ENCODE assay signal across 8 cellular contexts in the genomic region with DNA sequence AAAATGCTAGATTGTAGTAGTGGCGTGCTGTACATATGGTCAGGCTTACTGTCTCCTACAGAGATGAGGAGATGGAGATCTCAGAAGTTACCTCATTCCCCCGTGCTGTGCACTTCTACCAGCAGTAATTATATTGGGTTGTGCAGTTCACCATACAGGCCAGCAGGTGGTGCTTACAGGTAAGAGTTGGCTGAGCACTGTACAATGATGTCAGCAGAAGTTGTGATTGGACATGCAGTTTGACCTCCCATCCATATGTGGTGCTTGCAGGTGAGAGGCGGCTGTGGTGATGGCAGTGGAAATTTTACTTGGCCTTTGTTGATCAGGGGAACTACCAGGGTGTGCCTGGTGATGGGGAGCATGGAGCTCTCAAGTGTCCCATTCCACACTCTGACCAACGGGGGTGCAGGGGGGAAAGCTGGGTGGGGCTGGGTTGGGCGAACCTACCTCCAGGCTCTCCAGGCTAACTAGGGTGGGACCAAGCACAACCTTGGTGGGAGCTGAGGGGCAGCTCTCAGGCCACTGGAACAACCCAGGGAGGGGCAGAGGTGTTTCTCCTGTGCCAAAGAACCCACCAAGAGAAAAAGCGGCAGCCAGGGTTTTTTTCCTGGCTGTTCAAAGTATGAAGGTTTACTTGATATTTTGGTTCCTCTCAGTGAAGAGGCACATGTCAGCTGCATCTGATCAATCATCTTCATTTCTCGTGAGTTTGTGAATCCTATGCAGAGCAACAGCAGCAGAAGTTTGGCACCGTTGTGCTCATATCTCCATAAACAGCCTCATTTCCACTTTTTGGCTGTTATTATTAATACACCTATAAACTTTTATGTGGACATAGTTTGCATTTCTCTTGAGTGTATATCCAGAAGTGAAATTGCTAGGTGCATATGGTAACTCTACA.
A peak's percentile ranks its signal among the peaks of the same experiment; 100 is the strongest.
DNase-seq lines count a peak whose midpoint lies in the region; ATAC-seq and FAIRE-seq lines count a peak whose summit lies in the region.

No MANE protein-coding gene starts in this region.

- no peaks in the 10 kb centered on the region for H3K4me1 ChIP-seq in small intestine (ENCODE audit: control insufficient read depth in 2 of 2, insufficient read depth in 1 of 2, low read depth in 1 of 2, low read length in 1 of 2)

- DNase-seq in CD1c-positive myeloid dendritic cell (ENCODE audit: extremely low spot score): peak; percentile 44
- peak; percentile 6 for DNase-seq in NCI-H1694 treated with DMSO at 0.1 percent for 48 hours (lab: John Stamatoyannopoulos, UW)
- DNase-seq in activated CD8-positive, alpha-beta memory T cell treated with anti-CD3 and anti-CD28 coated beads, Interleukin-2, amount 50 U/mL, for 48 hours: peak; percentile 58
- DNase-seq in glomerular endothelial cell (ENCODE audit: extremely low read depth, low read depth, low spot score): peak; percentile 10
- peak; percentile 51 for DNase-seq in small intestine
- no peak for DNase-seq in epidermal melanocyte (ENCODE audit: insufficient read length, low spot score)

- H3K9me3 ChIP-seq in small intestine (ENCODE audit: control insufficient read depth, low read depth): no peaks in the 10 kb centered on the region

- H3K27ac ChIP-seq in small intestine (ENCODE audit: low read depth in 1 of 2, low read length in 1 of 2): no peak overlapping the region

- FAIRE-seq in small intestine (lab: Jason Lieb, UNC): no peak

- no peaks in the 10 kb centered on the region for H3K36me3 ChIP-seq in small intestine (ENCODE audit: control insufficient read depth in 2 of 2, insufficient read depth in 2 of 2, low read length in 2 of 2)

- no peaks in the 10 kb centered on the region for H3K27me3 ChIP-seq in small intestine (ENCODE audit: control insufficient read depth in 2 of 2, insufficient read depth in 2 of 2, low read length in 2 of 2)

- no peak overlapping the region for H3K4me3 ChIP-seq in small intestine (ENCODE audit: low read depth in 1 of 2, low read length in 2 of 2)

- 64 to 69% (median 68%) methylated on average over 8 of the region's 8 CpGs for WGBS in small intestine, 3 donors

- ATAC-seq in GM18508 (IDR thresholded peaks at IDR 0.05; ENCODE audit: insufficient read depth, unreplicated experiment) (peak; percentile 100), HG02870 (IDR thresholded peaks at IDR 0.05; ENCODE audit: unreplicated experiment) (peak; percentile 100)
